In genomic region chr9:34603610-34604231, GRCh38 we compare ENCODE assay signal across 8 cellular contexts.
DNase-seq lines count a peak whose midpoint lies in the region; ATAC-seq and TF ChIP-seq lines count a peak whose summit lies in the region.

No MANE protein-coding gene starts in this region.

- H3K27ac ChIP-seq in caudate nucleus (ENCODE audit: low read depth, low read length): no peak overlapping the region

- TF ChIP-seq CTCF in GM06990 (IDR thresholded peaks at IDR 0.05; ENCODE audit: insufficient read depth, low read length, poor library complexity, severe bottlenecking): peak; percentile 83

- H3K4me3 ChIP-seq in GM06990 (replicated peaks; ENCODE audit: low read depth, low read length): no peak overlapping the region

- no peaks in the 10 kb centered on the region for H3K36me3 ChIP-seq in GM06990 (ENCODE audit: control insufficient read depth, insufficient read depth, low read length)

- peak; percentile 73 for ATAC-seq in HG02970 (IDR thresholded peaks at IDR 0.05; ENCODE audit: low FRiP score, unreplicated experiment)
- ATAC-seq in GM19463 (IDR thresholded peaks at IDR 0.05; ENCODE audit: unreplicated experiment): no peak

- DNase-seq in GM06990 (ENCODE audit: extremely low read depth, insufficient read length) (no peak), NCI-H2227 treated with DMSO at 0.1 percent for 48 hours (lab: John Stamatoyannopoulos, UW) (peak; percentile 74), caudate nucleus (lab: John Stamatoyannopoulos, UW) (peak in 58 of 61 donors; percentile 22 to 92 (median 59)), kidney glomerular epithelial cell (lab: John Stamatoyannopoulos, UW) (peak; percentile 48)
- peak; percentile 64 for DNase-seq in activated CD4-positive, CD25-positive, alpha-beta regulatory T cell treated with anti-CD3 and anti-CD28 coated beads, Interleukin-2, amount 50 U/mL, for 16 hours (ENCODE audit: low read depth, low spot score)
- DNase-seq in stimulated activated CD4-positive, alpha-beta T cell treated with anti-CD3 and anti-CD28 coated beads, Interleukin-4, amount 100 ng/mL, for 1 hour: peak; percentile 83

- peaks cover 1% of the 10 kb centered on the region for H3K27me3 ChIP-seq in GM06990 (replicated peaks; ENCODE audit: control insufficient read depth, insufficient read depth, low read length)
